In the genomic region with DNA sequence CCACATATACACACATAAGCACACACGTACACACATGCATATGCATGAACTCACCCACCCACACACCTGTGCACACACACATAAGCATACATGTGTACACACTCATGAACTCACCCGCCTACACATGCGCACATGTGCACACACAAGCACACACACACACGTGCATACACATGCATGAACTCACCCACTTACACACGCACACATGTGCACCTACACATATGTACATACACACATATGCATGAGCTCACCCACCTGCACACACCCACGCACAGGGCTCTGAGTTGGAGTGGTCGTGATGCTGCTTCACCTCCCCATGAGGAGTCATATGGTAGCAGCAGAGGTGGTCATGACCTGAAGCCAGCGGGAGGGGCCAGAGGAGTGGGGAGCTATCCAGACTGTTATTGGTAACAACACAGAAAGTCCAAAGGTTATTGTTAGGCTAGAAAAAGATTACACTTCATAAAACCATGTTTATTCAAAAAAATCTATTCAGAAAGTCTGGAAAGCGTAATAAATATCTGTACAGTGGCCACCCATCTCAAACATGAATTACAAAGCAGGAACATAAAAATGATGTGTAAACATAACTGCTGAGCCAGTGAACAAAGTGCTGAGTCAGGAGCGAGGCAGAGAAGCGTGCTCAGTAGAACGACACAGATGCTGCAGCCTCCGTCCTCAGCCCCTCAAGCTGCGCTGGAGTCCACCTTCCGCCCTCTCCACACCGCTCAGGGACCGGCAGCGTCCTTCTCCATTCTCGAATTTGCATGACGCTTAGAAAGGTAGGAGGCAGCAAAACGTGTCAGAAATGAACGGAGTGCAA, we compare ENCODE assay signal across 1 cellular context.
TF ChIP-seq lines count a peak whose summit lies in the region.

No MANE protein-coding gene starts in this region.

TF ChIP-seq in GM23338, 12 proteins besides CTCF, POLR2A, EP300 and RAD21:
- TF ChIP-seq, protein P1, sequence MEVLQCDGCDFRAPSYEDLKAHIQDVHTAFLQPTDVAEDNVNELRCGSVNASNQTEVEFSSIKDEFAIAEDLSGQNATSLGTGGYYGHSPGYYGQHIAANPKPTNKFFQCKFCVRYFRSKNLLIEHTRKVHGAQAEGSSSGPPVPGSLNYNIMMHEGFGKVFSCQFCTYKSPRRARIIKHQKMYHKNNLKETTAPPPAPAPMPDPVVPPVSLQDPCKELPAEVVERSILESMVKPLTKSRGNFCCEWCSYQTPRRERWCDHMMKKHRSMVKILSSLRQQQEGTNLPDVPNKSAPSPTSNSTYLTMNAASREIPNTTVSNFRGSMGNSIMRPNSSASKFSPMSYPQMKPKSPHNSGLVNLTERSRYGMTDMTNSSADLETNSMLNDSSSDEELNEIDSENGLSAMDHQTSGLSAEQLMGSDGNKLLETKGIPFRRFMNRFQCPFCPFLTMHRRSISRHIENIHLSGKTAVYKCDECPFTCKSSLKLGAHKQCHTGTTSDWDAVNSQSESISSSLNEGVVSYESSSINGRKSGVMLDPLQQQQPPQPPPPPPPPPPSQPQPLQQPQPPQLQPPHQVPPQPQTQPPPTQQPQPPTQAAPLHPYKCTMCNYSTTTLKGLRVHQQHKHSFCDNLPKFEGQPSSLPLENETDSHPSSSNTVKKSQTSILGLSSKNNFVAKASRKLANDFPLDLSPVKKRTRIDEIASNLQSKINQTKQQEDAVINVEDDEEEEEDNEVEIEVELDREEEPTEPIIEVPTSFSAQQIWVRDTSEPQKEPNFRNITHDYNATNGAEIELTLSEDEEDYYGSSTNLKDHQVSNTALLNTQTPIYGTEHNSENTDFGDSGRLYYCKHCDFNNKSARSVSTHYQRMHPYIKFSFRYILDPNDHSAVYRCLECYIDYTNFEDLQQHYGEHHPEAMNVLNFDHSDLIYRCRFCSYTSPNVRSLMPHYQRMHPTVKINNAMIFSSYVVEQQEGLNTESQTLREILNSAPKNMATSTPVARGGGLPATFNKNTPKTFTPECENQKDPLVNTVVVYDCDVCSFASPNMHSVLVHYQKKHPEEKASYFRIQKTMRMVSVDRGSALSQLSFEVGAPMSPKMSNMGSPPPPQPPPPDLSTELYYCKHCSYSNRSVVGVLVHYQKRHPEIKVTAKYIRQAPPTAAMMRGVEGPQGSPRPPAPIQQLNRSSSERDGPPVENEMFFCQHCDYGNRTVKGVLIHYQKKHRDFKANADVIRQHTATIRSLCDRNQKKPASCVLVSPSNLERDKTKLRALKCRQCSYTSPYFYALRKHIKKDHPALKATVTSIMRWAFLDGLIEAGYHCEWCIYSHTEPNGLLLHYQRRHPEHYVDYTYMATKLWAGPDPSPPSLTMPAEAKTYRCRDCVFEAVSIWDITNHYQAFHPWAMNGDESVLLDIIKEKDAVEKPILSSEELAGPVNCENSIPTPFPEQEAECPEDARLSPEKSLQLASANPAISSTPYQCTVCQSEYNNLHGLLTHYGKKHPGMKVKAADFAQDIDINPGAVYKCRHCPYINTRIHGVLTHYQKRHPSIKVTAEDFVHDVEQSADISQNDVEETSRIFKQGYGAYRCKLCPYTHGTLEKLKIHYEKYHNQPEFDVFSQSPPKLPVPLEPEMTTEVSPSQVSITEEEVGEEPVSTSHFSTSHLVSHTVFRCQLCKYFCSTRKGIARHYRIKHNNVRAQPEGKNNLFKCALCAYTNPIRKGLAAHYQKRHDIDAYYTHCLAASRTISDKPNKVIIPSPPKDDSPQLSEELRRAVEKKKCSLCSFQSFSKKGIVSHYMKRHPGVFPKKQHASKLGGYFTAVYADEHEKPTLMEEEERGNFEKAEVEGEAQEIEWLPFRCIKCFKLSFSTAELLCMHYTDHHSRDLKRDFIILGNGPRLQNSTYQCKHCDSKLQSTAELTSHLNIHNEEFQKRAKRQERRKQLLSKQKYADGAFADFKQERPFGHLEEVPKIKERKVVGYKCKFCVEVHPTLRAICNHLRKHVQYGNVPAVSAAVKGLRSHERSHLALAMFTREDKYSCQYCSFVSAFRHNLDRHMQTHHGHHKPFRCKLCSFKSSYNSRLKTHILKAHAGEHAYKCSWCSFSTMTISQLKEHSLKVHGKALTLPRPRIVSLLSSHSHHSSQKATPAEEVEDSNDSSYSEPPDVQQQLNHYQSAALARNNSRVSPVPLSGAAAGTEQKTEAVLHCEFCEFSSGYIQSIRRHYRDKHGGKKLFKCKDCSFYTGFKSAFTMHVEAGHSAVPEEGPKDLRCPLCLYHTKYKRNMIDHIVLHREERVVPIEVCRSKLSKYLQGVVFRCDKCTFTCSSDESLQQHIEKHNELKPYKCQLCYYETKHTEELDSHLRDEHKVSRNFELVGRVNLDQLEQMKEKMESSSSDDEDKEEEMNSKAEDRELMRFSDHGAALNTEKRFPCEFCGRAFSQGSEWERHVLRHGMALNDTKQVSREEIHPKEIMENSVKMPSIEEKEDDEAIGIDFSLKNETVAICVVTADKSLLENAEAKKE (CRISPR knock-in tag; IDR thresholded peaks at IDR 0.05) = no peak
